ENCODE assay signal across 11 cellular contexts in the genomic region with DNA sequence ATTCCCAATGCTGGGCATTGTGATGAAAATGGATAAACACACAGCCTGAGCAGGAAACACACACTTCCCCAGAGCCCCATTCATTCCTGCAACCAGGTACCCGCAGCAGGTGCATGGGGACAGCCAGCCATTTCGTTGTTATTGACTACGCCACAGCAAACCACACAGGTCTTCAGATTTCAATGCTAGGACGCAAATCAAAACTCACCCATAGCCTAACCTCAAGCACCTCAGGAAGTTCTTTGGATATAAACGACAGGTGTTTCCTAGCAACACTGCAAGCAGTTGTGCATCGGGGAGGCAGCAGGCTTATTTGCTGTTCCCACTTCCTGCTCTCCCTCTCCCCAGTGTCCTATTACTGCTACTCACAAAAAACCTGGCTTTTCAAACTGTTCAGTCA.
DNase-seq lines count a peak whose midpoint lies in the region; ATAC-seq and TF ChIP-seq lines count a peak whose summit lies in the region.
"Had no signal": no experiment of that assay in that cellular context is flagged by ENCODE, and none has a peak within 500 bp of the region (broad histone marks: within the 10 kb centered on the region; RNA-seq: fewer than 3 reads in every experiment).

No MANE protein-coding gene starts in this region.

- H3K27ac Mint-ChIP-seq in stimulated activated memory B cell treated with anti-CD40 and anti-IgM and Interleukin-4, amounts not matched to agents 10 μg/mL and 1 μg/mL and 100 μg/mL, for 72 hours: no peak overlapping the region

- H3K27ac ChIP-seq in left lung: no peak overlapping the region
- H3K27ac ChIP-seq: HL-60, neutrophil had no signal

- no peaks in the 10 kb centered on the region for H3K27me3 ChIP-seq in left lung
- H3K27me3 ChIP-seq: neutrophil had no signal

- H3K36me3 ChIP-seq in left lung: peaks cover 0 to 26% of the 10 kb centered on the region in 2 donors

- H3K4me1 ChIP-seq in left lung: no peaks in the 10 kb centered on the region

- TF ChIP-seq CTCF in left lung (IDR thresholded peaks at IDR 0.05): no peak

- H3K9me3 ChIP-seq in left lung: no peaks in the 10 kb centered on the region
- H3K9me3 ChIP-seq: neutrophil had no signal

- H3K27me3 Mint-ChIP-seq in stimulated activated memory B cell treated with anti-CD40 and anti-IgM and Interleukin-4, amounts not matched to agents 10 μg/mL and 1 μg/mL and 100 μg/mL, for 72 hours: no peaks in the 10 kb centered on the region

- H3K9me3 Mint-ChIP-seq in stimulated activated memory B cell treated with anti-CD40 and anti-IgM and Interleukin-4, amounts not matched to agents 10 μg/mL and 1 μg/mL and 100 μg/mL, for 72 hours: peaks cover 3% of the 10 kb centered on the region

- DNase-seq in activated naive CD4-positive, alpha-beta T cell treated with Interleukin-2 at 50 U/mL for 16 hours: peak; percentile 29
- DNase-seq in activated naive CD4-positive, alpha-beta T cell treated with anti-CD3 and anti-CD28 coated beads, Interleukin-2, amount 50 U/mL, for 16 hours: no peak
- DNase-seq in NCI-H2029 (lab: John Stamatoyannopoulos, UW) (peak; percentile 92), activated T-helper 1 cell treated with Interleukin-2 at 50 U/mL for 16 hours (ENCODE audit: low read depth) (peak; percentile 23), LoVo (ENCODE audit: low spot score) (no peak), left lung (no peak)
- DNase-seq: C1 segment of cervical spinal cord had no signal

- no peak overlapping the region for H3K4me3 ChIP-seq in left lung

- H3K4me1 Mint-ChIP-seq in stimulated activated memory B cell treated with anti-CD40 and anti-IgM and Interleukin-4, amounts not matched to agents 10 μg/mL and 1 μg/mL and 100 μg/mL, for 72 hours: peaks cover 39% of the 10 kb centered on the region

- intact Hi-C loops in left lung (cut with DNase I): loop anchor here in 1 of 2 donors (10.0 kb wide), 1 partner anchor 318 kb away; no protein-coding TSS in a partner anchor

- no peak overlapping the region for H3K4me3 Mint-ChIP-seq in stimulated activated memory B cell treated with anti-CD40 and anti-IgM and Interleukin-4, amounts not matched to agents 10 μg/mL and 1 μg/mL and 100 μg/mL, for 72 hours

- H3K36me3 Mint-ChIP-seq in stimulated activated memory B cell treated with anti-CD40 and anti-IgM and Interleukin-4, amounts not matched to agents 10 μg/mL and 1 μg/mL and 100 μg/mL, for 72 hours: peaks cover 40% of the 10 kb centered on the region

- ATAC-seq in stimulated activated memory B cell treated with anti-CD40 and anti-IgM and Interleukin-4, amounts not matched to agents 10 μg/mL and 1 μg/mL and 100 μg/mL, for 72 hours: peak; percentile 60
- ATAC-seq in GM21576 (IDR thresholded peaks at IDR 0.05; ENCODE audit: unreplicated experiment) (no peak), left lung (no peak)

Comparison
In these comparisons a context has a peak if more than half of its experiments do, and no peak if none do; other contexts are left out.
1. DNase-seq: peak in activated naive CD4-positive, alpha-beta T cell treated with Interleukin-2 at 50 U/mL for 16 hours (single experiment), NCI-H2029 (single experiment) and activated T-helper 1 cell treated with Interleukin-2 at 50 U/mL for 16 hours (single experiment); none in activated naive CD4-positive, alpha-beta T cell treated with anti-CD3 and anti-CD28 coated beads, Interleukin-2, amount 50 U/mL, for 16 hours (single experiment), LoVo (single experiment) and left lung (0 of 2).